In the genomic region with DNA sequence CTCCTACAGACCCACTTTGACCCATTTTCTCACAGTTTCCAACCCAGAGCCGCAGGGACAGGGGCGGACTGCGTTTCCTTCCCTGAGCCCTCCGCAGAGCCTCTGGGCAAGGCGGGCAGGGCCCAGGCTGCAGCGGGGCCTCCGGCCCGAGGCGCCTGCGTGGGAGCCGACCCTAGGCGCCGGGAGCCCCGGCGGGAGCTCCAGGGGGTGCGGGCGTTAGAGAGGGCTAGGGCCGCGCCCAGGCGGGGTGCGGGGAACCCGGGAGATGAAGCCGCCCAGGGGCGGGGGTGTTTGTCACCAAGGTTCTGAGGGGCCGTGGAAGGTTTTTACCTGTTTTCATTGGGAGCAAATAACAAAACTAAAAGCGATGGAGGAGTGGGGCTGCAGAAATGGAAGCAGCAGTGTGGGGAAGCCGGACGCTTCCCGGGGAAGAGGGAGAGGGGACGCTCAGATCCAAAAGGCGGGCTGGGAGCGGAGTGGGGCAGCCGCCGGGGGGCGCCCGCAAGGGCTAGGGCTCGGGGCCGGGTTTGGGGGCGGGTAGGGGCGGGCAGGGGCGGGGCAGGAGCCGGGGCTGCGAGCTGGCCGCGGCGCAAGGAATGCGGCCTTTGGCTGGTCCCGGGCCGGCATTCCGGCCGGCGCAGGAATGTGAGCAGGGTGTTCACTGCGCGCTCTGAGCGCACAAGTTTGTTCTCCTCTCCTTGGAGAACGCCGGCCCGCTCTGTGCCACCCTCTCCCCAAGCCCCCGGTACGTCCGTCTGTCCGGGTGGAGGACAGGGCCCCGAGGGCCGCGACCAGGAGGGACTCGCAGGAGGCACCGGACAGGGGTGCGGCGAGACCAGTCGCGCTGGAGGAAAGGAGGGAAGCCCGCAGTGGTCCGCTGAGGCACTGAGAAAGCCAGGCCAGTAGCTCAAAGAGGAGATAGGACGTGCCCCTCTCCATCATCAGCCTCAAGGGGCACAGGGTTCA, we compare ENCODE assay signal across 9 cellular contexts.
DNase-seq lines count a peak whose midpoint lies in the region; ATAC-seq, FAIRE-seq and TF ChIP-seq lines count a peak whose summit lies in the region.
"Had no signal": no experiment of that assay in that cellular context is flagged by ENCODE, and none has a peak within 500 bp of the region (broad histone marks: within the 10 kb centered on the region; RNA-seq: fewer than 3 reads in every experiment).

No MANE protein-coding gene starts in this region.

- TF ChIP-seq CTCF in CD14-positive monocyte (IDR thresholded peaks at IDR 0.05) (no peak), fibroblast of lung (conservative IDR thresholded peaks at IDR 0.05 in 1 of 2, IDR thresholded peaks at IDR 0.05 in 1 of 2; ENCODE audit: low read depth in 1 of 2, low read length in 2 of 2) (peak; percentile 27 to 34)

- intact Hi-C loops in CD14-positive monocyte (cut with micrococcal nuclease) = loop anchor here in 1 of 2 donors (5.0 kb wide), 1 partner anchor 159 kb away; no protein-coding TSS in a partner anchor
- intact Hi-C loops in naive thymus-derived CD4-positive, alpha-beta T cell (cut with micrococcal nuclease) = no loop called here

- H3K9me3 ChIP-seq in fibroblast of lung (ENCODE audit: control insufficient read depth, insufficient read depth, low read depth, low read length) = no peaks in the 10 kb centered on the region
- no peaks in the 10 kb centered on the region for H3K9me3 ChIP-seq in naive thymus-derived CD4-positive, alpha-beta T cell (ENCODE audit: control insufficient read depth in 2 of 3, low read length in 3 of 3)

- peak overlapping the region; percentile 47 to 69 (median 66) for H3K4me3 ChIP-seq in fibroblast of lung (replicated peaks in 1 of 4; ENCODE audit: control extremely low read depth in 1 of 4, insufficient read depth in 1 of 4, low read depth in 3 of 4, low read length in 4 of 4)
- no peak overlapping the region for H3K4me3 ChIP-seq in naive thymus-derived CD4-positive, alpha-beta T cell (ENCODE audit: low read length)

- CTCF ChIA-PET in naive thymus-derived CD4-positive, alpha-beta T cell (lab: Charles Lee) = no interaction called here

- H4K20me1 ChIP-seq in fibroblast of lung (ENCODE audit: control insufficient read depth, extremely low read depth, insufficient read depth, low read length) = no peaks in the 10 kb centered on the region

- POLR2A ChIA-PET in naive thymus-derived CD4-positive, alpha-beta T cell (lab: Charles Lee) = no interaction called here

- peak overlapping the region; percentile 61 to 86 for H3K4me3 Mint-ChIP-seq in CD14-positive monocyte
- peak overlapping the region in 7 of 10 donors; percentile 25 to 65 (median 44) for H3K4me3 Mint-ChIP-seq in naive thymus-derived CD4-positive, alpha-beta T cell

- FAIRE-seq in RCC 7860 (lab: Jason Lieb, UNC) (no peak), urothelium cell line (lab: Jason Lieb, UNC) (no peak)
- FAIRE-seq: colon had no signal

- H3K36me3 Mint-ChIP-seq in CD14-positive monocyte = peaks cover 0 to 3% of the 10 kb centered on the region in 2 donors
- H3K36me3 Mint-ChIP-seq in naive thymus-derived CD4-positive, alpha-beta T cell = no peaks in the 10 kb centered on the region

- no peak overlapping the region for H2AFZ ChIP-seq in fibroblast of lung (ENCODE audit: low read length)

- H3K9me3 Mint-ChIP-seq in CD14-positive monocyte = peaks cover 0 to 11% (median 0%) of the 10 kb centered on the region in 7 donors
- peaks cover 0 to 2% (median 0%) of the 10 kb centered on the region in 11 donors for H3K9me3 Mint-ChIP-seq in naive thymus-derived CD4-positive, alpha-beta T cell

- peaks cover 48% of the 10 kb centered on the region for H3K4me1 ChIP-seq in fibroblast of lung (ENCODE audit: control insufficient read depth, extremely low read depth, insufficient read depth, low read length)
- no peaks in the 10 kb centered on the region for H3K4me1 ChIP-seq in naive thymus-derived CD4-positive, alpha-beta T cell (ENCODE audit: control insufficient read depth in 2 of 2, insufficient read depth in 2 of 2, low read length in 2 of 2)

- H3K27me3 Mint-ChIP-seq in CD14-positive monocyte (ENCODE audit: low read depth in 3 of 3) = peaks cover 36 to 48% (median 37%) of the 10 kb centered on the region in 3 donors
- peaks cover 21 to 53% (median 31%) of the 10 kb centered on the region in 5 donors for H3K27me3 Mint-ChIP-seq in naive thymus-derived CD4-positive, alpha-beta T cell

- no peaks in the 10 kb centered on the region for H3K36me3 ChIP-seq in fibroblast of lung (ENCODE audit: control insufficient read depth, insufficient read depth, low read length)
- no peaks in the 10 kb centered on the region for H3K36me3 ChIP-seq in naive thymus-derived CD4-positive, alpha-beta T cell (ENCODE audit: control insufficient read depth in 2 of 3, insufficient read depth in 3 of 3, low read length in 3 of 3)

- peak overlapping the region; percentile 91 for H3K4me2 ChIP-seq in fibroblast of lung (ENCODE audit: extremely low read depth, insufficient read depth, low read length)

- peak overlapping the region; percentile 96 for H3K27ac ChIP-seq in fibroblast of lung (ENCODE audit: insufficient read depth, low read length)
- no peak overlapping the region for H3K27ac ChIP-seq in naive thymus-derived CD4-positive, alpha-beta T cell (ENCODE audit: low read depth, low read length)

- no peak for ATAC-seq in naive thymus-derived CD4-positive, alpha-beta T cell
- ATAC-seq in GM21367 (IDR thresholded peaks at IDR 0.05; ENCODE audit: unreplicated experiment) = no peak
- ATAC-seq in GM18907 (IDR thresholded peaks at IDR 0.05; ENCODE audit: unreplicated experiment) = no peak

- H3K27me3 ChIP-seq in fibroblast of lung (ENCODE audit: control insufficient read depth, insufficient read depth, low read length) = no peaks in the 10 kb centered on the region
- no peaks in the 10 kb centered on the region for H3K27me3 ChIP-seq in naive thymus-derived CD4-positive, alpha-beta T cell (ENCODE audit: control insufficient read depth in 2 of 2, insufficient read depth in 2 of 2, low read length in 2 of 2)

- peaks cover 13% of the 10 kb centered on the region for H3K4me1 Mint-ChIP-seq in CD14-positive monocyte
- peaks cover 0 to 8% (median 3%) of the 10 kb centered on the region in 7 donors for H3K4me1 Mint-ChIP-seq in naive thymus-derived CD4-positive, alpha-beta T cell

- H3K79me2 ChIP-seq in fibroblast of lung (ENCODE audit: control insufficient read depth, insufficient read depth, low read length) = peaks cover 3% of the 10 kb centered on the region

- no peak for DNase-seq in CD14-positive monocyte (ENCODE audit: low spot score)
- peak; percentile 63 for DNase-seq in RCC 7860 (ENCODE audit: low spot score)
- peak; percentile 82 to 84 for DNase-seq in fibroblast of lung (ENCODE audit: low read depth in 2 of 2)
- DNase-seq in naive thymus-derived CD4-positive, alpha-beta T cell = no peak
- no peak for DNase-seq in NCI-H2171 treated with DMSO at 0.1 percent for 48 hours (lab: John Stamatoyannopoulos, UW)
- no peak for DNase-seq in urothelium cell line (ENCODE audit: low spot score)

- H3K9ac ChIP-seq in fibroblast of lung (ENCODE audit: insufficient read depth, low read length) = peak overlapping the region; percentile 97

- H3K27ac Mint-ChIP-seq in CD14-positive monocyte = no peak overlapping the region
- H3K27ac Mint-ChIP-seq in naive thymus-derived CD4-positive, alpha-beta T cell = no peak overlapping the region

Comparison
In these comparisons a context has a peak if more than half of its experiments do, and no peak if none do; other contexts are left out.
1. DNase-seq: peak in RCC 7860 (single experiment) and fibroblast of lung (2 of 2); none in CD14-positive monocyte (single experiment), naive thymus-derived CD4-positive, alpha-beta T cell (0 of 9), NCI-H2171 treated with DMSO at 0.1 percent for 48 hours (single experiment) and urothelium cell line (single experiment).